1 cellular context compared by ENCODE assay signal in genomic region chr3:48687220-48687678, GRCh38.
TF ChIP-seq lines count a peak whose summit lies in the region.

No MANE protein-coding gene starts in this region.

TF ChIP-seq in WTC11, 78 proteins besides CTCF, POLR2A, EP300 and RAD21 (continued from another document):
- TF ChIP-seq PRDM15 (CRISPR knock-in tag; IDR thresholded peaks at IDR 0.05) = no peak
TF ChIP-seq in WTC11: peak in this region for 0.
